In the genomic region with DNA sequence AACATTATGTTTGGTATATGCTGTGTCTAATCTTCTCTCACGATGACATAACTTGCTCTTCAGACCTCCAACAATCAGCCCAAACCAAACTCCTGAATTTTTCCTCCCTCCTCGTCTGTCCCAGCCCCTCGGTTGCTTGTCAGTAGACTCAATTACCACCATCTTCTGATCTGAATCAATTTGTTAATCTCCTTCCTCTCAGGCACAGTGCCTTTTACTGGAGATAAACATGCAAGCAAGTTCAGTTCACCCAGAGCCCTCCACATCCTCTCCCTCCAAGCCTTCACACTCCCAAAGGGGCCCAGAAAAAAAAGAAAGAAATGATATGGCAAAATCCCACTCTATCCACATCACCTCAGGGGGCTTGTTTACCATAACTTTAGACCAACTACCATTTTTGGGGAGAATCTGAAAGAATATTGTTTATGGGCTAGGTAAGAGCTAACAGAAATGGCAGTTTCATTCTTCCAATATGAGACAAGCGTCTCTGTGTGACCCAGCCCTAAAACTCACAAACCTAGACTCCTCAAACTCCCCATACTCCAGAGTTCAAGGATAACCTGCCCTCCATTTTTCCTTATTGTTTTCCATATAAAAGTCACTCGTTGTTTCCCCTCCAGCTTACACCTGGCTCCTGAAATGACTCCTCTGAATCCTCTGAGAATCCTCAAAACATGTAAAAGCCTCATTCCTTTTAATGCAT, we compare ENCODE assay signal across 8 cellular contexts. TPM values are rescaled to one million over a fixed set of nuclear protein-coding genes. Genes with fewer than 3 reads are reported as not detected.
DNase-seq lines count a peak whose midpoint lies in the region; TF ChIP-seq lines count a peak whose summit lies in the region.

No MANE protein-coding gene starts in this region.

- H3K9me2 ChIP-seq in SU-DHL-6 (replicated peaks; ENCODE audit: insufficient read depth, low read length), result no peaks in the 10 kb centered on the region

- peak overlapping the region; percentile 85 for H2AFZ ChIP-seq in SU-DHL-6 (ENCODE audit: low read depth, low read length, severe bottlenecking)

- no peak for TF ChIP-seq POLR2A in esophagus squamous epithelium (IDR thresholded peaks at IDR 0.05)

- WGBS in esophagus squamous epithelium, 2 donors, result 44% methylated on average over 5 of the region's 5 CpGs

- intact Hi-C loops in esophagus squamous epithelium (cut with DNase I), result no loop called here

- H3K36me3 ChIP-seq in SU-DHL-6 (ENCODE audit: low read length) (no peaks in the 10 kb centered on the region), esophagus squamous epithelium (no peaks in the 10 kb centered on the region), rectal smooth muscle tissue (ENCODE audit: control insufficient read depth, insufficient read depth, low read length) (no peaks in the 10 kb centered on the region)

- TF ChIP-seq CTCF in GM12865 (IDR thresholded peaks at IDR 0.05; ENCODE audit: insufficient read depth, low read depth, low read length, missing control alignments) (no peak), SU-DHL-6 (IDR thresholded peaks at IDR 0.05; ENCODE audit: insufficient read depth, low read length, poor library complexity, severe bottlenecking) (no peak), esophagus squamous epithelium (IDR thresholded peaks at IDR 0.05) (no peak)

- H3K4me2 ChIP-seq in SU-DHL-6 (ENCODE audit: low read depth, low read length, poor library complexity, severe bottlenecking), result peak overlapping the region; percentile 86

- H4K20me1 ChIP-seq in SU-DHL-6 (ENCODE audit: low read depth, low read length), result 0 out of 2 replicates have a peak, but pooled peaks cover 2% of the 10 kb centered on the region

- H3K27me3 ChIP-seq in SU-DHL-6 (ENCODE audit: low read length), result no peaks in the 10 kb centered on the region
- H3K27me3 ChIP-seq in esophagus squamous epithelium, result no peaks in the 10 kb centered on the region
- H3K27me3 ChIP-seq in rectal smooth muscle tissue (ENCODE audit: control insufficient read depth, insufficient read depth, low read length), result no peaks in the 10 kb centered on the region

- 0 out of 2 replicates have a peak, but pooled peaks cover 4% of the 10 kb centered on the region for H3K79me2 ChIP-seq in SU-DHL-6 (ENCODE audit: insufficient read depth, low read length)

- no peak for DNase-seq in GM12865 (ENCODE audit: low read depth)
- DNase-seq in esophagus squamous epithelium (lab: John Stamatoyannopoulos, UW), result no peak
- DNase-seq in NCI-H345 (lab: John Stamatoyannopoulos, UW), result no peak
- DNase-seq in NCI-H1417 treated with DMSO at 0.1 percent for 48 hours (lab: John Stamatoyannopoulos, UW), result no peak
- no peak for DNase-seq in OCI-M2 (lab: John Stamatoyannopoulos, UW; ENCODE audit: unreplicated experiment)
- DNase-seq in NCI-H1436 treated with DMSO at 0.1 percent for 48 hours (lab: John Stamatoyannopoulos, UW), result no peak

- H3K4me1 ChIP-seq in esophagus squamous epithelium, result peaks cover 9 to 49% (median 25%) of the 10 kb centered on the region in 3 donors
- H3K4me1 ChIP-seq in rectal smooth muscle tissue (ENCODE audit: control insufficient read depth, insufficient read depth, low read length), result peaks cover 8% of the 10 kb centered on the region

- H3K9ac ChIP-seq in SU-DHL-6 (ENCODE audit: low read length) (peak overlapping the region; percentile 82), rectal smooth muscle tissue (ENCODE audit: low read length) (peak overlapping the region; percentile 33)

- H3K9me3 ChIP-seq in SU-DHL-6 (ENCODE audit: insufficient read depth, low read length) (no peaks in the 10 kb centered on the region), esophagus squamous epithelium (no peaks in the 10 kb centered on the region)

- H3K27ac ChIP-seq in SU-DHL-6 (ENCODE audit: low read depth, low read length), result no peak overlapping the region
- peak overlapping the region in 3 of 4 donors; percentile 90 to 97 (median 96) for H3K27ac ChIP-seq in esophagus squamous epithelium
- no peak overlapping the region for H3K27ac ChIP-seq in rectal smooth muscle tissue (ENCODE audit: low read depth, low read length)

- H3K4me3 ChIP-seq in GM12865 (ENCODE audit: low read depth, low read length) (peak overlapping the region; percentile 78), SU-DHL-6 (ENCODE audit: insufficient read depth, low read length, poor library complexity, severe bottlenecking) (peak overlapping the region; percentile 92), esophagus squamous epithelium (peak overlapping the region; percentile 83 to 99 (median 88)), rectal smooth muscle tissue (ENCODE audit: low read length) (peak overlapping the region; percentile 88)

- H3F3A ChIP-seq in SU-DHL-6 (ENCODE audit: insufficient read depth), result no peaks in the 10 kb centered on the region

RNA-seq across cellular contexts. Expression of a gene that starts 1.5 kb away (rescaled TPM):
- 10 to 100 TPM; 25.5 to 33.0 (median 29.7) TPM for total RNA-seq in esophagus squamous epithelium

Comparison
In these comparisons a context has a peak if more than half of its experiments do, and no peak if none do; other contexts are left out.
1. H3K27ac ChIP-seq: peak in esophagus squamous epithelium (3 of 4); none in SU-DHL-6 (single experiment) and rectal smooth muscle tissue (single experiment).
2. Peak in every context shown above with its lines, with median percentiles within 50 percentile points of each other: H3K4me3 ChIP-seq.